31 cellular contexts compared by ENCODE assay signal in genomic region chr1:85378526-85378925, GRCh38.
"Had no signal": no experiment of that assay in that cellular context is flagged by ENCODE, and none has a peak within 500 bp of the region (broad histone marks: within the 10 kb centered on the region; RNA-seq: fewer than 3 reads in every experiment).

No MANE protein-coding gene starts in this region.

- H3K4me2 ChIP-seq: smooth muscle cell had no signal

- H3K36me3 Mint-ChIP-seq: immature natural killer cell; naive thymus-derived CD8-positive, alpha-beta T cell had no signal

- H3K4me1 Mint-ChIP-seq: immature natural killer cell; naive thymus-derived CD8-positive, alpha-beta T cell had no signal

- H3K9me3 ChIP-seq: neutrophil, testis, thyroid gland had no signal

- H3K27me3 ChIP-seq: heart left ventricle, left lung, neutrophil, stomach, testis, thyroid gland, transverse colon, upper lobe of left lung, vagina had no signal

- H3K27ac ChIP-seq: heart left ventricle, left lung, neutrophil, parathyroid adenoma, stomach, testis, thyroid gland, transverse colon, upper lobe of left lung, vagina had no signal

- H3K9ac ChIP-seq: parathyroid adenoma had no signal

- H3K4me1 ChIP-seq: testis, thyroid gland had no signal

- H3K4me3 ChIP-seq: heart left ventricle, left lung, lung, smooth muscle cell, stomach, testis, thyroid gland, transverse colon, upper lobe of left lung, vagina had no signal

- H3K27ac Mint-ChIP-seq: immature natural killer cell; mesothelial cell of epicardium; naive thymus-derived CD8-positive, alpha-beta T cell; stimulated activated memory B cell treated with anti-CD40 and anti-IgM and Interleukin-4, amounts not matched to agents 10 μg/mL and 1 μg/mL and 100 μg/mL, for 72 hours had no signal

- H3K79me2 ChIP-seq: parathyroid adenoma had no signal

- H3K36me3 ChIP-seq: heart left ventricle, left lung, neutrophil, stomach, thyroid gland, transverse colon, upper lobe of left lung, vagina had no signal

- H3K27me3 Mint-ChIP-seq: stimulated activated memory B cell treated with anti-CD40 and anti-IgM and Interleukin-4, amounts not matched to agents 10 μg/mL and 1 μg/mL and 100 μg/mL, for 72 hours had no signal

- DNase-seq: heart left ventricle; hypothalamus; immature natural killer cell; kidney; left colon; left lung; mesendoderm; naive thymus-derived CD8-positive, alpha-beta T cell; occipital lobe; retina; right cardiac atrium; stimulated activated CD4-positive, alpha-beta T cell treated with anti-CD3 and anti-CD28 coated beads, Interleukin-1b, Interleukin-23, amount 100 ng/mL, for 48 hours; stimulated activated CD4-positive, alpha-beta T cell treated with anti-CD3 and anti-CD28 coated beads, Interleukin-2, amount 100 ng/mL, for 48 hours; stimulated activated CD4-positive, alpha-beta T cell treated with anti-CD3 and anti-CD28 coated beads, Interleukin-4, amount 100 ng/mL, for 4 hours; stimulated activated CD8-positive, alpha-beta memory T cell treated with anti-CD3 and anti-CD28 coated beads, Interleukin-4, amount 100 ng/mL, for 48 hours; stimulated activated naive CD4-positive, alpha-beta T cell treated with Interleukin-2 at 50 U/mL for 16 hours; stomach; testis; thyroid gland; transverse colon; upper lobe of left lung had no signal

- H2AFZ ChIP-seq: parathyroid adenoma had no signal

- H3K4me3 Mint-ChIP-seq: immature natural killer cell; mesothelial cell of epicardium; naive thymus-derived CD8-positive, alpha-beta T cell; nephron; neural crest cell; stimulated activated memory B cell treated with anti-CD40 and anti-IgM and Interleukin-4, amounts not matched to agents 10 μg/mL and 1 μg/mL and 100 μg/mL, for 72 hours had no signal

- ATAC-seq: heart left ventricle; left colon; left lung; naive thymus-derived CD8-positive, alpha-beta T cell; right cardiac atrium; sciatic nerve; stimulated activated memory B cell treated with anti-CD40 and anti-IgM and Interleukin-4, amounts not matched to agents 10 μg/mL and 1 μg/mL and 100 μg/mL, for 72 hours had no signal
